Comparison of ENCODE assay signal across 26 cellular contexts in genomic region chr1:205991237-205991636, GRCh38. TPM values are rescaled to one million over a fixed set of nuclear protein-coding genes. Genes with fewer than 3 reads are reported as not detected.
DNase-seq lines count a peak whose midpoint lies in the region; ATAC-seq, FAIRE-seq and TF ChIP-seq lines count a peak whose summit lies in the region.
"Had no signal": no experiment of that assay in that cellular context is flagged by ENCODE, and none has a peak within 500 bp of the region (broad histone marks: within the 10 kb centered on the region; RNA-seq: fewer than 3 reads in every experiment).

No MANE protein-coding gene starts in this region.

- peaks cover 17% of the 10 kb centered on the region for H3K36me3 Mint-ChIP-seq in astrocyte (ENCODE audit: low read depth, unreplicated experiment)

- peak; percentile 23; the same call in 1 of the 2 replicates for ATAC-seq in HCT116
- no peak for ATAC-seq in GM18519 (IDR thresholded peaks at IDR 0.05; ENCODE audit: low FRiP score, unreplicated experiment)
- ATAC-seq: stimulated activated naive CD8-positive, alpha-beta T cell treated with anti-CD3 and anti-CD28 coated beads, Interleukin-15, Interleukin-2, amounts not matched to agents 100 U/mL and 50 U/mL, for 24 hours had no signal

- no TSS peak for BruUV-seq in HCT116 (replicated peaks; lab: Mats Ljungman, UMichigan)

- H4K20me1 ChIP-seq in HCT116 (ENCODE audit: insufficient read depth) = no peaks in the 10 kb centered on the region
- peaks cover 7% of the 10 kb centered on the region for H4K20me1 ChIP-seq in astrocyte (ENCODE audit: insufficient read depth, low read length)

- no peak for FAIRE-seq in astrocyte (lab: Jason Lieb, UNC)
- FAIRE-seq: kidney had no signal

- peaks cover 8% of the 10 kb centered on the region for H3K27me3 Mint-ChIP-seq in astrocyte (ENCODE audit: low read depth, unreplicated experiment)

- H3K4me3 Mint-ChIP-seq in astrocyte (ENCODE audit: unreplicated experiment) = no peak overlapping the region
- H3K4me3 Mint-ChIP-seq: activated T-cell treated with anti-CD3 and anti-CD28 coated beads, Interleukin-2, amount 50 U/mL, for 24 hours had no signal

- RAD21 ChIA-PET in HCT116 (lab: Charles Lee; ENCODE audit: low non-redundant PET in 1 of 2, low total read pairs in 2 of 2, uncharacterized antibody in 2 of 2, unreplicated experiment in 2 of 2) = no interaction called here

- H3K4me3 ChIP-seq in HCT116 (replicated peaks in 1 of 2; ENCODE audit: low read depth in 1 of 2, low read length in 2 of 2) = no peak overlapping the region
- no peak overlapping the region for H3K4me3 ChIP-seq in astrocyte (ENCODE audit: insufficient read depth, low read depth, low read length)
- no peak overlapping the region for H3K4me3 ChIP-seq in HAP-1
- H3K4me3 ChIP-seq: adrenal gland, cardiac muscle cell, dorsolateral prefrontal cortex, tibial artery had no signal

- CTCF ChIA-PET in HCT116 (lab: Charles Lee) = interaction anchor here (1.2 to 2.0 kb wide), 3 partner anchors 9 to 115 kb away, joined by 4 to 7 read pairs (median 4); no protein-coding TSS in a partner anchor

- peaks cover 23% of the 10 kb centered on the region for H3K4me1 Mint-ChIP-seq in astrocyte (ENCODE audit: low read depth, unreplicated experiment)

- TF ChIP-seq CTCF in HCT116 (IDR thresholded peaks at IDR 0.05 in 2 of 3, conservative IDR thresholded peaks at IDR 0.05 in 1 of 3; ENCODE audit: borderline replicate concordance in 1 of 3, insufficient read depth in 1 of 3, low read depth in 2 of 3, low read length in 2 of 3) (no peak), astrocyte (IDR thresholded peaks at IDR 0.05; ENCODE audit: insufficient read depth, low read depth, low read length) (no peak)

- peak overlapping the region; percentile 16 for H3K27ac Mint-ChIP-seq in astrocyte (ENCODE audit: unreplicated experiment)
- H3K27ac Mint-ChIP-seq: activated T-cell treated with anti-CD3 and anti-CD28 coated beads, Interleukin-2, amount 50 U/mL, for 24 hours had no signal

- H3K79me2 ChIP-seq in HCT116 (ENCODE audit: insufficient read depth, low read length) = no peaks in the 10 kb centered on the region
- no peaks in the 10 kb centered on the region for H3K79me2 ChIP-seq in astrocyte (ENCODE audit: insufficient read depth, low read length)

- H3K27me3 ChIP-seq in HCT116 (ENCODE audit: insufficient read depth, low read length) (no peaks in the 10 kb centered on the region), astrocyte (ENCODE audit: insufficient read depth, low read length) (no peaks in the 10 kb centered on the region), HAP-1 (ENCODE audit: low read depth) (peaks cover 4% of the 10 kb centered on the region; the same call in 1 of the 2 replicates)
- H3K27me3 ChIP-seq: adrenal gland, cardiac muscle cell, dorsolateral prefrontal cortex, tibial artery had no signal

- POLR2A ChIA-PET in HCT116 (lab: Charles Lee) = no interaction called here

- H3K36me3 ChIP-seq in HCT116 (ENCODE audit: control insufficient read depth in 1 of 2, insufficient read depth in 2 of 2, low read length in 2 of 2) = no peaks in the 10 kb centered on the region
- H3K36me3 ChIP-seq in astrocyte (ENCODE audit: insufficient read depth, low read length) = peaks cover 9% of the 10 kb centered on the region
- H3K36me3 ChIP-seq in HAP-1 (replicated peaks) = no peaks in the 10 kb centered on the region
- H3K36me3 ChIP-seq: adrenal gland, cardiac muscle cell had no signal

- H3K4me2 ChIP-seq in HCT116 (ENCODE audit: low read length) (peak overlapping the region; percentile 34; the same call in 1 of the 2 replicates), astrocyte (ENCODE audit: low read length) (no peak overlapping the region)

- no peak for TF ChIP-seq RAD21 in HCT116 (IDR thresholded peaks at IDR 0.05; ENCODE audit: low read depth)

- H3K9me3 ChIP-seq in HCT116 (ENCODE audit: control insufficient read depth in 1 of 2, insufficient read depth in 1 of 2, low read depth in 1 of 2, low read length in 2 of 2) (no peaks in the 10 kb centered on the region), astrocyte (ENCODE audit: insufficient read depth, low read depth, low read length) (no peaks in the 10 kb centered on the region), HAP-1 (no peaks in the 10 kb centered on the region)
- H3K9me3 ChIP-seq: adrenal gland, tibial artery had no signal

- H3K9ac ChIP-seq in HCT116 (ENCODE audit: low read length) (no peak overlapping the region), astrocyte (ENCODE audit: low read length) (no peak overlapping the region)

- H3K27ac ChIP-seq in HCT116 (ENCODE audit: low read depth, low read length) (no peak overlapping the region), astrocyte (ENCODE audit: low read depth, low read length) (no peak overlapping the region)
- H3K27ac ChIP-seq: adrenal gland, cardiac muscle cell, dorsolateral prefrontal cortex, tibial artery had no signal

- peaks cover 0 to 8% of the 10 kb centered on the region in 2 experiments; a peak in 2 of 4 replicates for H3K4me1 ChIP-seq in HCT116 (ENCODE audit: control insufficient read depth in 1 of 2, insufficient read depth in 2 of 2, low read length in 2 of 2)
- no peaks in the 10 kb centered on the region for H3K4me1 ChIP-seq in astrocyte (ENCODE audit: insufficient read depth, low read length)
- H3K4me1 ChIP-seq in HAP-1 = no peaks in the 10 kb centered on the region
- H3K4me1 ChIP-seq: adrenal gland had no signal

- peak; percentile 52 for DNase-seq in AG20443 (ENCODE audit: low spot score)
- DNase-seq in HCT116 (ENCODE audit: low read depth, low spot score) = no peak
- DNase-seq in astrocyte (ENCODE audit: low read depth) = peak; percentile 35
- DNase-seq in iris pigment epithelial cell (ENCODE audit: low read depth) = peak; percentile 38
- DNase-seq in GDM1 (lab: John Stamatoyannopoulos, UW) = no peak
- no peak for DNase-seq in HAP-1 (ENCODE audit: low spot score in 2 of 2)
- DNase-seq in T-helper 1 cell = no peak
- DNase-seq: activated CD4-positive, alpha-beta T cell treated with anti-CD3 and anti-CD28 coated beads for 1 hour; activated T-cell treated with anti-CD3 and anti-CD28 coated beads, Interleukin-2, amount 50 U/mL, for 24 hours; adrenal gland; AML-193; DMS79 treated with DMSO at 0.1 percent for 48 hours; dorsolateral prefrontal cortex; kidney; MV-4-11; NCI-H2029; NCI-H2227 treated with DMSO at 0.1 percent for 48 hours; NCI-H774; retina; stimulated activated CD4-positive, alpha-beta T cell treated with anti-CD3 and anti-CD28 coated beads, Interleukin-4, amount 100 ng/mL, for 24 hours; stimulated activated naive CD8-positive, alpha-beta T cell treated with anti-CD3 and anti-CD28 coated beads, Interleukin-15, Interleukin-2, amounts not matched to agents 100 U/mL and 50 U/mL, for 24 hours; tibial artery had no signal

- H3K9me3 Mint-ChIP-seq in astrocyte (ENCODE audit: unreplicated experiment) = no peaks in the 10 kb centered on the region
- H3K9me3 Mint-ChIP-seq: activated T-cell treated with anti-CD3 and anti-CD28 coated beads, Interleukin-2, amount 50 U/mL, for 24 hours had no signal

- intact Hi-C loops in HCT116 (cut with micrococcal nuclease) = no loop called here

- H3K9me2 ChIP-seq in HCT116 (ENCODE audit: insufficient read depth) = no peaks in the 10 kb centered on the region; the same call in 1 of the 2 replicates

- in situ Hi-C loops in HAP-1 (cut with MboI; ENCODE audit: low sequenced_read_pairs) = no loop called here

- no peak for TF ChIP-seq POLR2A in HCT116 (IDR thresholded peaks at IDR 0.05; ENCODE audit: borderline replicate concordance, extremely low read depth, insufficient read depth, insufficient read length)

- peak overlapping the region; percentile 25 for H2AFZ ChIP-seq in HCT116 (ENCODE audit: low read depth, low read length, poor library complexity, severe bottlenecking)
- no peak overlapping the region for H2AFZ ChIP-seq in astrocyte (ENCODE audit: low read depth, low read length)

TF ChIP-seq in HCT116, 20 proteins besides CTCF, POLR2A, EP300 and RAD21 (continues in another document):
- no peak for TF ChIP-seq SRF (IDR thresholded peaks at IDR 0.05; ENCODE audit: low read depth)
- no peak for TF ChIP-seq SIN3A (IDR thresholded peaks at IDR 0.05; ENCODE audit: low read depth)
- no peak for TF ChIP-seq ATF3 (IDR thresholded peaks at IDR 0.05)
- no peak for TF ChIP-seq JUND (IDR thresholded peaks at IDR 0.05)
- no peak for TF ChIP-seq ZBTB33 (IDR thresholded peaks at IDR 0.05; ENCODE audit: extremely low read depth, insufficient replicate concordance, low read length)
- no peak for TF ChIP-seq ZFX (IDR thresholded peaks at IDR 0.05)
- no peak for TF ChIP-seq ELF1 (IDR thresholded peaks at IDR 0.05; ENCODE audit: borderline replicate concordance, low read depth)
- no peak for TF ChIP-seq SP1 (IDR thresholded peaks at IDR 0.05; ENCODE audit: low read depth)
- no peak for TF ChIP-seq MAX (IDR thresholded peaks at IDR 0.05)
- no peak for TF ChIP-seq EZH2phosphoT487 (IDR thresholded peaks at IDR 0.05; ENCODE audit: borderline replicate concordance)
- no peak for TF ChIP-seq EZH2 (IDR thresholded peaks at IDR 0.05)

RNA-seq across cellular contexts. Expression of gene RAB7B, which starts 12.0 kb away (rescaled TPM):
- 0.22 TPM for total RNA-seq in HCT116 (2021; ENCODE audit: unreplicated experiment)
- 0.11 and 0.16 TPM in 2 replicates for polyA plus RNA-seq in HCT116 (2012)
- 6.6 and 8.1 TPM in 2 replicates for total RNA-seq in astrocyte
- total RNA-seq: lung microvascular endothelial cell had no signal

RNA-seq across cellular contexts. Expression of gene CTSE, which starts 32.5 kb away (rescaled TPM):
- total RNA-seq in HCT116 (2021; ENCODE audit: unreplicated experiment) (0.12 TPM), astrocyte (not detected in 2 replicates)
- polyA plus RNA-seq in HCT116 (2012) = not detected in 2 replicates
- total RNA-seq: adrenal gland, cardiac muscle cell, dorsolateral prefrontal cortex, H4, lung microvascular endothelial cell had no signal
- polyA plus RNA-seq: cardiac muscle cell had no signal

RNA-seq across cellular contexts. Expression of gene SLC26A9, which starts 48.0 kb away (rescaled TPM):
- total RNA-seq in HCT116 (2021; ENCODE audit: unreplicated experiment) (not detected), astrocyte (not detected in 2 replicates)
- 0.02 TPM in 1 of 2 replicates, not detected in the other for polyA plus RNA-seq in HCT116 (2012)
- total RNA-seq: H4, lung microvascular endothelial cell had no signal

Comparison
In these comparisons a context has a peak if more than half of its experiments do, and no peak if none do; other contexts are left out.
1. DNase-seq: peak in AG20443 (single experiment), astrocyte (single experiment) and iris pigment epithelial cell (single experiment); none in HCT116 (single experiment), GDM1 (single experiment), HAP-1 (0 of 2) and T-helper 1 cell (0 of 5).